Comparison of ENCODE assay signal across 27 cellular contexts in genomic region chr20:21149344-21149743, GRCh38. TPM values are rescaled to one million over a fixed set of nuclear protein-coding genes. Genes with fewer than 3 reads are reported as not detected.
"Had no signal": no experiment of that assay in that cellular context is flagged by ENCODE, and none has a peak within 500 bp of the region (broad histone marks: within the 10 kb centered on the region; RNA-seq: fewer than 3 reads in every experiment).

No MANE protein-coding gene starts in this region.

- H3K4me3 ChIP-seq: adrenal gland, Peyer's patch, SJCRH30 had no signal

- H3K9ac ChIP-seq: SK-N-SH had no signal

- DNase-seq: activated CD4-positive, alpha-beta T cell treated with anti-CD3 and anti-CD28 coated beads for 48 hours; activated CD4-positive, alpha-beta T cell treated with anti-CD3 and anti-CD28 coated beads, Interleukin-2, amount 50 U/mL, for 4 hours; activated CD4-positive, CD25-positive, alpha-beta regulatory T cell treated with anti-CD3 and anti-CD28 coated beads, Interleukin-2, amount 50 U/mL, for 72 hours; activated CD8-positive, alpha-beta memory T cell treated with anti-CD3 and anti-CD28 coated beads, Interleukin-2, amount 50 U/mL, for 48 hours; activated CD8-positive, alpha-beta T cell treated with anti-CD3 and anti-CD28 coated beads, Interleukin-2, amount 10 ng/mL, durations not matched to agents 7 days and 5 days; activated naive CD4-positive, alpha-beta T cell treated with anti-CD3 and anti-CD28 coated beads, Interleukin-2, amount 50 U/mL, for 16 hours; activated naive CD8-positive, alpha-beta T cell treated with anti-CD3 and anti-CD28 coated beads, Interleukin-2, amount 10 ng/mL, durations not matched to agents 7 days and 5 days; activated T-cell treated with anti-CD3 and anti-CD28 coated beads, Interleukin-2, amount 50 U/mL, for 1 hour; adrenal gland; anterior cingulate cortex; caudate nucleus; Karpas-422; MM.1S; NCI-H1105 treated with DMSO at 0.1 percent for 48 hours; NCI-H1436 treated with DMSO at 0.1 percent for 48 hours; NCI-H187; NCI-H2081; NCI-H446; NCI-H524; Peyer's patch; Right ventricle myocardium superior; SJCRH30; SK-N-SH; T-helper 1 cell; WERI-Rb-1 had no signal

- H3K27me3 ChIP-seq: adrenal gland, Peyer's patch, SJCRH30 had no signal

- ATAC-seq: activated CD8-positive, alpha-beta T cell treated with anti-CD3 and anti-CD28 coated beads, Interleukin-2, amount 10 ng/mL, durations not matched to agents 7 days and 5 days had no signal

- H3K9me3 ChIP-seq: adrenal gland, Peyer's patch, SJCRH30, SK-N-SH had no signal

- H3K36me3 ChIP-seq: adrenal gland, Peyer's patch, WERI-Rb-1 had no signal

- H3K4me2 ChIP-seq: SK-N-SH had no signal

- H3K27ac ChIP-seq: adrenal gland, Peyer's patch, RWPE1, SJCRH30, WERI-Rb-1 had no signal

- H3K4me1 ChIP-seq: adrenal gland, Peyer's patch, SJCRH30 had no signal

RNA-seq across cellular contexts. Expression of gene LINC00237, which starts 43.2 kb away (rescaled TPM):
- total RNA-seq: activated CD8-positive, alpha-beta T cell treated with anti-CD3 and anti-CD28 coated beads, Interleukin-2, amount 10 ng/mL, durations not matched to agents 7 days and 5 days; Peyer's patch; Right ventricle myocardium superior; SJCRH30; T-helper 2 cell treated with Interferon-gamma antibody and Interleukin-4, amounts not matched to agents 100 ng/mL and 5 ng/mL, for 36 hours had no signal
- polyA plus RNA-seq: adrenal gland, SK-N-SH had no signal
